In the genomic region with DNA sequence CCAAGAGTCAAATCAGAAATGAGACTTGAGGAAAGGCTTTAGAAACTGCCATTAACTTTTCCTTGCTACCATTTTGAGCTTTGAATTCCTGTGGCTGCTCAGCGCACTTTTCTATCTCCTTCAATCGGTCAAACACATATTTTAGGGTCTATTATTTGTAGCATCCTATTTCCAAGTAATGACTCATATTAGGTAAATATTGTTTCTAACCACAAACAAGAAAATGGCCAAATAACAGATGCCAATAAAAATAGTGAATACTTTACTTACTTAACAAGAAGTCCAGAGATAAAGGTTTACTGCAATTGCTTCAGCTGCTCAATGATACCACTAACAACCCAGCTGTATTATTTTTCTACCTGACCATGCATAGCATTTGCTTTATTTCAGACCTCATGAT, we compare ENCODE assay signal across 18 cellular contexts. TPM values are rescaled to one million over a fixed set of nuclear protein-coding genes. Genes with fewer than 3 reads are reported as not detected.
"Had no signal": no experiment of that assay in that cellular context is flagged by ENCODE, and none has a peak within 500 bp of the region (broad histone marks: within the 10 kb centered on the region; RNA-seq: fewer than 3 reads in every experiment).

No MANE protein-coding gene starts in this region.

- H3K27ac ChIP-seq: dorsolateral prefrontal cortex, right atrium auricular region, spleen, stomach, thoracic aorta, upper lobe of right lung, WERI-Rb-1 had no signal

- ATAC-seq: activated naive CD8-positive, alpha-beta T cell treated with anti-CD3 and anti-CD28 coated beads, Interleukin-2, amount 50 U/mL, for 24 hours; activated T-helper 17 cell treated with anti-CD3 and anti-CD28 coated beads, Interleukin-2, amount 50 U/mL, for 72 hours; natural killer cell treated with Interleukin-12 subunit alpha and Interleukin-12 subunit beta and Interleukin-15 and Interleukin-18, amount 100 ng/mL, for 72 hours; upper lobe of right lung had no signal

- H3K36me3 ChIP-seq: right atrium auricular region, spleen, stomach, thoracic aorta, upper lobe of right lung, WERI-Rb-1 had no signal

- H3K4me3 ChIP-seq: dorsolateral prefrontal cortex, right atrium auricular region, spleen, stomach, thoracic aorta, upper lobe of right lung had no signal

- H3K9me3 ChIP-seq: right atrium auricular region, spleen, stomach, thoracic aorta, upper lobe of right lung had no signal

- H3K27me3 ChIP-seq: dorsolateral prefrontal cortex, right atrium auricular region, spleen, stomach, upper lobe of right lung had no signal

- H3K4me1 ChIP-seq: right atrium auricular region, spleen, stomach, upper lobe of right lung had no signal

- DNase-seq: activated CD4-positive, alpha-beta T cell treated with anti-CD3 and anti-CD28 coated beads, Interleukin-2, amount 50 U/mL, for 48 hours; activated naive CD4-positive, alpha-beta T cell treated with anti-CD3 and anti-CD28 coated beads for 36 hours; activated naive CD8-positive, alpha-beta T cell treated with anti-CD3 and anti-CD28 coated beads, Interleukin-2, amount 50 U/mL, for 24 hours; aorta; dorsolateral prefrontal cortex; glutamatergic neuron; hypothalamus; nucleus accumbens; spleen; stomach; upper lobe of right lung; WERI-Rb-1 had no signal

RNA-seq across cellular contexts. Expression of a gene that starts 29.7 kb away (rescaled TPM):
- total RNA-seq: activated naive CD4-positive, alpha-beta T cell treated with anti-CD3 and anti-CD28 coated beads for 36 hours; activated T-helper 17 cell treated with anti-CD3 and anti-CD28 coated beads, Interleukin-2, amount 50 U/mL, for 72 hours; chondrocyte; natural killer cell treated with Interleukin-12 subunit alpha and Interleukin-12 subunit beta and Interleukin-15 and Interleukin-18, amount 100 ng/mL, for 72 hours; right atrium auricular region; T-helper 1 cell treated with Interleukin-12 subunit alpha and Interleukin-12 subunit beta and Interleukin-4 antibody, amounts not matched to agents 30 ng/mL and 1 ng/mL, for 36 hours had no signal
- polyA plus RNA-seq: aorta had no signal
